Comparison of ENCODE assay signal across 8 cellular contexts in the genomic region with DNA sequence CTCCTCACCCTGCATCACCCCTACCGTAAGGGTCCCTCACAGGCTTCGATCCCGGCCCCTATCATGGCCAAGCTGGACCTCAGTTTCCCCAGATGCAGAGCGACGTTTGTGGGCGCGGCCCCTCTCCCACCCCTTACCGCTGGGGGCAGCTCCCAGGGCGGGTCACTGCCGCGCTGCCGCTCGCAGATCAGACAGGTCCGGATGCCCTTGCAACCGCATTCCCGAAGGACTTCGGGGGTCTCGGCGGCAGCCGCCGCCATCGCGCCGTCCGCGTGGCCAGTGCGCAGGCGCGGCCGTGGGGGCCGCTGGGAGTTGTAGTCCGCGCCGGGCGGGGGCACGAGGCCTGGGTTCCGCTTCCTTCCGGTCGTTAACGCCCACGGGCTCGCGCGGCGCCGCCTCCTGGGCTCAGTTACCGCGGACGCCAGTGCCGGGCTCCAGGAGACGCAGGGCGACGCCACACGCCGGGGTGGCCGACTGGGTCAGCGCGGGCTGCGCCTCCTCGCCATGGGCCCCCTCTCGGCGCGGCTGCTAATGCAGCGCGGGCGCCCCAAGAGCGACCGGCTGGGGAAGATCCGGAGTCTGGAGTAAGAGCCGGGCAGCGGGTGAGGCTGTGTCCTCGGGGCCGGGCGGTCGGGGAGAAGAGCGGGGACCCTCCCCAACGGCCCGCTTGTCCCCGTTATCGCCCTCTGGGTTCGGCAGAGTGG. TPM values are rescaled to one million over a fixed set of nuclear protein-coding genes. Genes with fewer than 3 reads are reported as not detected.
DNase-seq lines count a peak whose midpoint lies in the region; ATAC-seq, FAIRE-seq and TF ChIP-seq lines count a peak whose summit lies in the region.

A gene with protein sequence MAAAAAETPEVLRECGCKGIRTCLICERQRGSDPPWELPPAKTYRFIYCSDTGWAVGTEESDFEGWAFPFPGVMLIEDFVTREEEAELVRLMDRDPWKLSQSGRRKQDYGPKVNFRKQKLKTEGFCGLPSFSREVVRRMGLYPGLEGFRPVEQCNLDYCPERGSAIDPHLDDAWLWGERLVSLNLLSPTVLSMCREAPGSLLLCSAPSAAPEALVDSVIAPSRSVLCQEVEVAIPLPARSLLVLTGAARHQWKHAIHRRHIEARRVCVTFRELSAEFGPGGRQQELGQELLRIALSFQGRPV (minus strand): TSS at position 287 of the 704 bp plus-strand sequence. CDS start 27 bp downstream, at position 260.
Gene LRWD1 (plus strand): TSS at position 408 of the 704 bp plus-strand sequence. CDS start 97 bp downstream, at position 505.

- H3K4me3 ChIP-seq in BJ (ENCODE audit: low read depth, low read length): peak within 1 kb of the TSS; percentile 96

- H3K36me3 ChIP-seq in BJ (ENCODE audit: control insufficient read depth, insufficient read depth, low read length): peaks cover 6% of the 10 kb centered on the region

- no peaks in the 10 kb centered on the region for H3K27me3 ChIP-seq in BJ (ENCODE audit: control insufficient read depth, insufficient read depth, low read length)

- peak within 1 kb of the TSS; percentile 90 for H3K27ac ChIP-seq in cingulate gyrus (ENCODE audit: low read depth, low read length)

- peak; percentile 40 for DNase-seq in BJ (ENCODE audit: low read depth)
- peak; percentile 99 for DNase-seq in GM19239 (ENCODE audit: insufficient read length, low spot score)
- peak; percentile 29 for DNase-seq in NCI-H524 treated with DMSO at 0.1 percent for 48 hours (lab: John Stamatoyannopoulos, UW)
- DNase-seq in activated CD4-positive, alpha-beta T cell treated with anti-CD3 and anti-CD28 coated beads for 4 hours: peak; percentile 93 to 96
- DNase-seq in left kidney (ENCODE audit: low read depth, low spot score): peak; percentile 97
- peak; percentile 95 for DNase-seq in stimulated activated CD4-positive, alpha-beta T cell treated with anti-CD3 and anti-CD28 coated beads, Interleukin-1b, Interleukin-23, amount 100 ng/mL, for 48 hours

- peak; percentile 86 for FAIRE-seq in GM19239 (lab: Jason Lieb, UNC)

- TF ChIP-seq CTCF in BJ (IDR thresholded peaks at IDR 0.05; ENCODE audit: insufficient read depth, low read depth, low read length): no peak

- POLR2A ChIA-PET in BJ (lab: Charles Lee): no interaction called here

- peak; percentile 92 for ATAC-seq in HG03442 (IDR thresholded peaks at IDR 0.05; ENCODE audit: unreplicated experiment)

- CTCF ChIA-PET in BJ (lab: Yijun Ruan, JAX): no interaction called here

RNA-seq across cellular contexts. Expression of the first gene that starts in this region (rescaled TPM):
- polyA plus RNA-seq in BJ (2011; rRNA removed): 4.5 and 5.9 TPM in 2 replicates
- 1.2 and 1.5 TPM in 2 replicates for polyA minus RNA-seq in BJ (2011; rRNA and poly(A)+ RNA removed)

RNA-seq across cellular contexts. Expression of gene LRWD1, which starts in this region (rescaled TPM):
- polyA plus RNA-seq in BJ (2011; rRNA removed): 8.2 and 15.1 TPM in 2 replicates
- 9.8 and 10.7 TPM in 2 replicates for polyA minus RNA-seq in BJ (2011; rRNA and poly(A)+ RNA removed)

Comparison
In these comparisons a context has a peak if more than half of its experiments do, and no peak if none do; other contexts are left out.
1. Peak in every context shown above with its lines: DNase-seq, ATAC-seq, H3K4me3 ChIP-seq and H3K27ac ChIP-seq.
2. DNase-seq: peak in every context shown above with its lines; median percentile 99 in GM19239; 97 in left kidney; 95 in stimulated activated CD4-positive, alpha-beta T cell treated with anti-CD3 and anti-CD28 coated beads, Interleukin-1b, Interleukin-23, amount 100 ng/mL, for 48 hours; 94 in activated CD4-positive, alpha-beta T cell treated with anti-CD3 and anti-CD28 coated beads for 4 hours; 40 in BJ; 29 in NCI-H524 treated with DMSO at 0.1 percent for 48 hours.